ENCODE assay signal across 3 cellular contexts in the genomic region with DNA sequence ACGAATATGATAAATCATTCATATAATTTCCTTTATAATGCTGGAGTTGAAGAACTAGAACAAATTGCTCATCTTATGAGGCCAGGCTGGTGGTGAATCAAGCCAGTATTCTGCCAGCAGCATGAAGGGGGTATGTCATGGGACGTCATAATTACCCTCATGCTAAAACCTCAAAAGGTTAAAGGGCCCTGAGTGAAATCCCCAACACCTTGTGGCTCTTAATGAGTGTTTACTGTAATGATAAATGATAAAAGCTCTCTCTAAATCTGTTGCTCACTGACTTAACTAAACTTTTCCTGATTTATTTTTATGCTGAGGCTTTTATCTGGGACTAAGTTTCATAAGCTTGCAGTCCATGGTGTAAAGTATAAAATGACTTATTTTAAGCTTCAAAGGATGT.
TF ChIP-seq lines count a peak whose summit lies in the region.

No MANE protein-coding gene starts in this region.

TF ChIP-seq in SK-N-SH, 30 proteins besides CTCF, POLR2A, EP300 and RAD21:
- TF ChIP-seq RCOR1 (IDR thresholded peaks at IDR 0.05; ENCODE audit: low read length) (no peak), POLR2AphosphoS5 (IDR thresholded peaks at IDR 0.05; ENCODE audit: low read depth, low read length) (no peak), TEAD4 (IDR thresholded peaks at IDR 0.05; ENCODE audit: borderline replicate concordance, insufficient read depth) (no peak), MEF2A (IDR thresholded peaks at IDR 0.05; ENCODE audit: borderline replicate concordance, low read depth) (no peak), RXRA (IDR thresholded peaks at IDR 0.05; ENCODE audit: borderline replicate concordance, low read depth) (no peak), JUND (IDR thresholded peaks at IDR 0.05) (no peak), CHD2 (IDR thresholded peaks at IDR 0.05; ENCODE audit: low read length, partially characterized antibody) (no peak), MXI1 (IDR thresholded peaks at IDR 0.05; ENCODE audit: low read depth, low read length) (no peak), GABPA (IDR thresholded peaks at IDR 0.05; ENCODE audit: low read depth) (no peak), TCF12 (IDR thresholded peaks at IDR 0.05) (no peak), FOXM1 (IDR thresholded peaks at IDR 0.05; ENCODE audit: low read depth) (no peak)
- TF ChIP-seq, protein P1, sequence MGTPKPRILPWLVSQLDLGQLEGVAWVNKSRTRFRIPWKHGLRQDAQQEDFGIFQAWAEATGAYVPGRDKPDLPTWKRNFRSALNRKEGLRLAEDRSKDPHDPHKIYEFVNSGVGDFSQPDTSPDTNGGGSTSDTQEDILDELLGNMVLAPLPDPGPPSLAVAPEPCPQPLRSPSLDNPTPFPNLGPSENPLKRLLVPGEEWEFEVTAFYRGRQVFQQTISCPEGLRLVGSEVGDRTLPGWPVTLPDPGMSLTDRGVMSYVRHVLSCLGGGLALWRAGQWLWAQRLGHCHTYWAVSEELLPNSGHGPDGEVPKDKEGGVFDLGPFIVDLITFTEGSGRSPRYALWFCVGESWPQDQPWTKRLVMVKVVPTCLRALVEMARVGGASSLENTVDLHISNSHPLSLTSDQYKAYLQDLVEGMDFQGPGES (IDR thresholded peaks at IDR 0.05; ENCODE audit: low read depth, low read length), result no peak
- TF ChIP-seq, protein P2, sequence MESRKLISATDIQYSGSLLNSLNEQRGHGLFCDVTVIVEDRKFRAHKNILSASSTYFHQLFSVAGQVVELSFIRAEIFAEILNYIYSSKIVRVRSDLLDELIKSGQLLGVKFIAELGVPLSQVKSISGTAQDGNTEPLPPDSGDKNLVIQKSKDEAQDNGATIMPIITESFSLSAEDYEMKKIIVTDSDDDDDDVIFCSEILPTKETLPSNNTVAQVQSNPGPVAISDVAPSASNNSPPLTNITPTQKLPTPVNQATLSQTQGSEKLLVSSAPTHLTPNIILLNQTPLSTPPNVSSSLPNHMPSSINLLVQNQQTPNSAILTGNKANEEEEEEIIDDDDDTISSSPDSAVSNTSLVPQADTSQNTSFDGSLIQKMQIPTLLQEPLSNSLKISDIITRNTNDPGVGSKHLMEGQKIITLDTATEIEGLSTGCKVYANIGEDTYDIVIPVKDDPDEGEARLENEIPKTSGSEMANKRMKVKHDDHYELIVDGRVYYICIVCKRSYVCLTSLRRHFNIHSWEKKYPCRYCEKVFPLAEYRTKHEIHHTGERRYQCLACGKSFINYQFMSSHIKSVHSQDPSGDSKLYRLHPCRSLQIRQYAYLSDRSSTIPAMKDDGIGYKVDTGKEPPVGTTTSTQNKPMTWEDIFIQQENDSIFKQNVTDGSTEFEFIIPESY (IDR thresholded peaks at IDR 0.05; ENCODE audit: borderline replicate concordance, low read depth), result no peak

TF ChIP-seq in SK-N-SH treated with all-trans-retinoic acid at 6 μM for 48 hours, 23 proteins besides CTCF, POLR2A, EP300 and RAD21:
- TF ChIP-seq PPARA (CRISPR knock-in tag; IDR thresholded peaks at IDR 0.05; ENCODE audit: borderline replicate concordance) (no peak), ZNF8 (CRISPR knock-in tag; IDR thresholded peaks at IDR 0.05) (no peak), GLIS3 (CRISPR knock-in tag; IDR thresholded peaks at IDR 0.05) (no peak), SNAI2 (CRISPR knock-in tag; IDR thresholded peaks at IDR 0.05) (no peak), ESRRG (CRISPR knock-in tag; IDR thresholded peaks at IDR 0.05) (no peak), ZNF565 (CRISPR knock-in tag; conservative IDR thresholded peaks at IDR 0.05; ENCODE audit: low read depth) (no peak), ZFP30 (CRISPR knock-in tag; IDR thresholded peaks at IDR 0.05) (no peak), ZFP3 (CRISPR knock-in tag; IDR thresholded peaks at IDR 0.05) (no peak)
- TF ChIP-seq, protein P3, sequence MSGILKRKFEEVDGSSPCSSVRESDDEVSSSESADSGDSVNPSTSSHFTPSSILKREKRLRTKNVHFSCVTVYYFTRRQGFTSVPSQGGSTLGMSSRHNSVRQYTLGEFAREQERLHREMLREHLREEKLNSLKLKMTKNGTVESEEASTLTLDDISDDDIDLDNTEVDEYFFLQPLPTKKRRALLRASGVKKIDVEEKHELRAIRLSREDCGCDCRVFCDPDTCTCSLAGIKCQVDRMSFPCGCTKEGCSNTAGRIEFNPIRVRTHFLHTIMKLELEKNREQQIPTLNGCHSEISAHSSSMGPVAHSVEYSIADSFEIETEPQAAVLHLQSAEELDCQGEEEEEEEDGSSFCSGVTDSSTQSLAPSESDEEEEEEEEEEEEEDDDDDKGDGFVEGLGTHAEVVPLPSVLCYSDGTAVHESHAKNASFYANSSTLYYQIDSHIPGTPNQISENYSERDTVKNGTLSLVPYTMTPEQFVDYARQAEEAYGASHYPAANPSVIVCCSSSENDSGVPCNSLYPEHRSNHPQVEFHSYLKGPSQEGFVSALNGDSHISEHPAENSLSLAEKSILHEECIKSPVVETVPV (CRISPR knock-in tag; IDR thresholded peaks at IDR 0.05), result no peak
- TF ChIP-seq, protein P4, sequence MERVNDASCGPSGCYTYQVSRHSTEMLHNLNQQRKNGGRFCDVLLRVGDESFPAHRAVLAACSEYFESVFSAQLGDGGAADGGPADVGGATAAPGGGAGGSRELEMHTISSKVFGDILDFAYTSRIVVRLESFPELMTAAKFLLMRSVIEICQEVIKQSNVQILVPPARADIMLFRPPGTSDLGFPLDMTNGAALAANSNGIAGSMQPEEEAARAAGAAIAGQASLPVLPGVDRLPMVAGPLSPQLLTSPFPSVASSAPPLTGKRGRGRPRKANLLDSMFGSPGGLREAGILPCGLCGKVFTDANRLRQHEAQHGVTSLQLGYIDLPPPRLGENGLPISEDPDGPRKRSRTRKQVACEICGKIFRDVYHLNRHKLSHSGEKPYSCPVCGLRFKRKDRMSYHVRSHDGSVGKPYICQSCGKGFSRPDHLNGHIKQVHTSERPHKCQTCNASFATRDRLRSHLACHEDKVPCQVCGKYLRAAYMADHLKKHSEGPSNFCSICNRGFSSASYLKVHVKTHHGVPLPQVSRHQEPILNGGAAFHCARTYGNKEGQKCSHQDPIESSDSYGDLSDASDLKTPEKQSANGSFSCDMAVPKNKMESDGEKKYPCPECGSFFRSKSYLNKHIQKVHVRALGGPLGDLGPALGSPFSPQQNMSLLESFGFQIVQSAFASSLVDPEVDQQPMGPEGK (CRISPR knock-in tag; IDR thresholded peaks at IDR 0.05; ENCODE audit: borderline replicate concordance), result no peak
- TF ChIP-seq, protein P5, sequence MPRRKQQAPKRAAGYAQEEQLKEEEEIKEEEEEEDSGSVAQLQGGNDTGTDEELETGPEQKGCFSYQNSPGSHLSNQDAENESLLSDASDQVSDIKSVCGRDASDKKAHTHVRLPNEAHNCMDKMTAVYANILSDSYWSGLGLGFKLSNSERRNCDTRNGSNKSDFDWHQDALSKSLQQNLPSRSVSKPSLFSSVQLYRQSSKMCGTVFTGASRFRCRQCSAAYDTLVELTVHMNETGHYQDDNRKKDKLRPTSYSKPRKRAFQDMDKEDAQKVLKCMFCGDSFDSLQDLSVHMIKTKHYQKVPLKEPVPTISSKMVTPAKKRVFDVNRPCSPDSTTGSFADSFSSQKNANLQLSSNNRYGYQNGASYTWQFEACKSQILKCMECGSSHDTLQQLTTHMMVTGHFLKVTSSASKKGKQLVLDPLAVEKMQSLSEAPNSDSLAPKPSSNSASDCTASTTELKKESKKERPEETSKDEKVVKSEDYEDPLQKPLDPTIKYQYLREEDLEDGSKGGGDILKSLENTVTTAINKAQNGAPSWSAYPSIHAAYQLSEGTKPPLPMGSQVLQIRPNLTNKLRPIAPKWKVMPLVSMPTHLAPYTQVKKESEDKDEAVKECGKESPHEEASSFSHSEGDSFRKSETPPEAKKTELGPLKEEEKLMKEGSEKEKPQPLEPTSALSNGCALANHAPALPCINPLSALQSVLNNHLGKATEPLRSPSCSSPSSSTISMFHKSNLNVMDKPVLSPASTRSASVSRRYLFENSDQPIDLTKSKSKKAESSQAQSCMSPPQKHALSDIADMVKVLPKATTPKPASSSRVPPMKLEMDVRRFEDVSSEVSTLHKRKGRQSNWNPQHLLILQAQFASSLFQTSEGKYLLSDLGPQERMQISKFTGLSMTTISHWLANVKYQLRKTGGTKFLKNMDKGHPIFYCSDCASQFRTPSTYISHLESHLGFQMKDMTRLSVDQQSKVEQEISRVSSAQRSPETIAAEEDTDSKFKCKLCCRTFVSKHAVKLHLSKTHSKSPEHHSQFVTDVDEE (CRISPR knock-in tag; IDR thresholded peaks at IDR 0.05), result no peak

TF ChIP-seq in IMR-90, 13 proteins besides CTCF, POLR2A, EP300 and RAD21:
- TF ChIP-seq MAFK (IDR thresholded peaks at IDR 0.05; ENCODE audit: low read depth, low read length) (no peak), RCOR1 (IDR thresholded peaks at IDR 0.05; ENCODE audit: insufficient replicate concordance, low read length) (no peak)
- TF ChIP-seq, protein P6, sequence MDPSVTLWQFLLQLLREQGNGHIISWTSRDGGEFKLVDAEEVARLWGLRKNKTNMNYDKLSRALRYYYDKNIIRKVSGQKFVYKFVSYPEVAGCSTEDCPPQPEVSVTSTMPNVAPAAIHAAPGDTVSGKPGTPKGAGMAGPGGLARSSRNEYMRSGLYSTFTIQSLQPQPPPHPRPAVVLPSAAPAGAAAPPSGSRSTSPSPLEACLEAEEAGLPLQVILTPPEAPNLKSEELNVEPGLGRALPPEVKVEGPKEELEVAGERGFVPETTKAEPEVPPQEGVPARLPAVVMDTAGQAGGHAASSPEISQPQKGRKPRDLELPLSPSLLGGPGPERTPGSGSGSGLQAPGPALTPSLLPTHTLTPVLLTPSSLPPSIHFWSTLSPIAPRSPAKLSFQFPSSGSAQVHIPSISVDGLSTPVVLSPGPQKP (IDR thresholded peaks at IDR 0.05; ENCODE audit: borderline replicate concordance, low read depth, low read length), result no peak
